ENCODE assay signal across 17 cellular contexts in the genomic region with DNA sequence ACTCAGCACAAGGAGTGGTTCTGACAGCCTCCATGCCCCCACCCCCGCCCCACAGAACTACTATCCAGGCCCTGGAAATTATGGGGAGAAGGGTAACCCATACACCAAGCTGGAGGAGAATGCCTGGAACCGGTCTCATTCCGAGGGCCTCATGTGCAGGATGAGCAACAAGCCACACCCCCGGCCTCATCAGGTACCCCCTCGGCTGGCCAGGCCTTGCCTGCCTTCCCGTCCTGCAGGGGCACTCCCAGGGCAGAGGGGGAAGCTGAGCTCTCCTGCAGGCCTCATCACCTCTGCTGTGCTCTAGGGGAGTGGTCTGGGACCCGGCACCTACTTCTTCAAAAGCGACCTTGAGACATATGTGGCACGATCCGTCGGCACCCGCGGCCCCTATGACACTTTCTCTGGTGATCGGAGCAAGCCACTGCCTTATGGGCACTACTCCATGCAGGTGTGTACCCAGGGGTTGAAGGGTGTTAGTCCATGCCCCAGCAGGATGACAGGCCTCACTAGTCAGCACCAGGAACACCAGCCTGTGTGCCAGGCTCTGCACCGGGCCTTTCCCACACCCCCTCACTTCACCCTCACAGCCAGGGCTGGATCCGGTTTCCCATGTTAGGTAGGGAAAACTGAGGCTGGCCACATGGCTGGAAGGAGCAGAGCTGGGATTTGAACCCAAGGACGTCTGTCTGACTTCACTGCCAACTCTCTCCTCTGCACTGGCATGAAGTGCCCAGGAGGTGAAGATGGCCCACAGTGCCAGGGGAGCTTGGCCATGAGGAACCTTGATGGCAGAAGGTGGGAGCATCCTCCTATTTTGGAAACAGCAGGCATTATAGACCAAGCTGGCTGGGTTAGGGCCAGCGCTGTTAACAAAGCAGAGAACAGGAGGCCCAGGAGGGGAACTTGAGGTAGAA. TPM values are rescaled to one million over a fixed set of nuclear protein-coding genes. Genes with fewer than 3 reads are reported as not detected.
"Had no signal": no experiment of that assay in that cellular context is flagged by ENCODE, and none has a peak within 500 bp of the region (broad histone marks: within the 10 kb centered on the region; RNA-seq: fewer than 3 reads in every experiment).

No MANE protein-coding gene starts in this region.

- H3K27me3 Mint-ChIP-seq: activated T-helper 17 cell treated with anti-CD3 and anti-CD28 coated beads, Interleukin-2, amount 50 U/mL, for 72 hours; central memory CD8-positive, alpha-beta T cell; stimulated activated naive CD8-positive, alpha-beta T cell treated with anti-CD3 and anti-CD28 coated beads, Interleukin-15, Interleukin-2, amounts not matched to agents 100 ng/mL and 50 ng/mL, for 24 hours had no signal

- H3K27me3 ChIP-seq: body of pancreas, thyroid gland had no signal

- H3K36me3 ChIP-seq: esophagus muscularis mucosa, left lung, thyroid gland had no signal

- H3K4me1 ChIP-seq: body of pancreas, left lung, thyroid gland had no signal

- H3K9me3 Mint-ChIP-seq: activated naive CD4-positive, alpha-beta T cell treated with anti-CD3 and anti-CD28 coated beads, Interleukin-2, amount 50 U/mL, for 72 hours; activated T-helper 17 cell treated with anti-CD3 and anti-CD28 coated beads, Interleukin-2, amount 50 U/mL, for 72 hours; central memory CD8-positive, alpha-beta T cell; memory B cell; nephron progenitor cell; stimulated activated naive CD8-positive, alpha-beta T cell treated with anti-CD3 and anti-CD28 coated beads, Interleukin-15, Interleukin-2, amounts not matched to agents 100 ng/mL and 50 ng/mL, for 24 hours had no signal

- ATAC-seq: activated naive CD4-positive, alpha-beta T cell treated with anti-CD3 and anti-CD28 coated beads, Interleukin-2, amount 50 U/mL, for 72 hours; body of pancreas; left lung; SK-N-SH treated with all-trans-retinoic acid at 6 μM for 48 hours had no signal

- H3K4me3 Mint-ChIP-seq: activated T-helper 17 cell treated with anti-CD3 and anti-CD28 coated beads, Interleukin-2, amount 50 U/mL, for 72 hours; central memory CD8-positive, alpha-beta T cell; memory B cell; nephron progenitor cell; stimulated activated naive CD8-positive, alpha-beta T cell treated with anti-CD3 and anti-CD28 coated beads, Interleukin-15, Interleukin-2, amounts not matched to agents 100 ng/mL and 50 ng/mL, for 24 hours had no signal

- H3K4me1 Mint-ChIP-seq: activated T-helper 17 cell treated with anti-CD3 and anti-CD28 coated beads, Interleukin-2, amount 50 U/mL, for 72 hours had no signal

- H3K27ac ChIP-seq: body of pancreas, esophagus muscularis mucosa, left lung, thyroid gland had no signal

- H3K9me3 ChIP-seq: body of pancreas, esophagus muscularis mucosa, left lung, thyroid gland had no signal

- H3K27ac Mint-ChIP-seq: activated naive CD4-positive, alpha-beta T cell treated with anti-CD3 and anti-CD28 coated beads, Interleukin-2, amount 50 U/mL, for 72 hours; activated T-helper 17 cell treated with anti-CD3 and anti-CD28 coated beads, Interleukin-2, amount 50 U/mL, for 72 hours; memory B cell; nephron progenitor cell; stimulated activated naive CD8-positive, alpha-beta T cell treated with anti-CD3 and anti-CD28 coated beads, Interleukin-15, Interleukin-2, amounts not matched to agents 100 ng/mL and 50 ng/mL, for 24 hours had no signal

- H3K36me3 Mint-ChIP-seq: activated naive CD4-positive, alpha-beta T cell treated with anti-CD3 and anti-CD28 coated beads, Interleukin-2, amount 50 U/mL, for 72 hours; memory B cell had no signal

- DNase-seq: activated CD4-positive, CD25-positive, alpha-beta regulatory T cell; amniotic stem cell; dermis blood vessel endothelial cell; nephron progenitor cell; stimulated activated CD4-positive, alpha-beta T cell treated with anti-CD3 and anti-CD28 coated beads, Interleukin-4, amount 100 ng/mL, for 1 hour; stimulated activated CD8-positive, alpha-beta memory T cell treated with anti-CD3 and anti-CD28 coated beads, Interleukin-4, amount 100 ng/mL, for 48 hours; thyroid gland had no signal

- H3K4me3 ChIP-seq: body of pancreas, esophagus muscularis mucosa, left lung, thyroid gland had no signal

RNA-seq across cellular contexts. Expression of a gene that starts 10.9 kb away (rescaled TPM):
- total RNA-seq: fibroblast of villous mesenchyme had no signal
